In genomic region chr2:141714486-141714885, GRCh38 we compare ENCODE assay signal across 16 cellular contexts.
DNase-seq lines count a peak whose midpoint lies in the region; ATAC-seq and TF ChIP-seq lines count a peak whose summit lies in the region.
"Had no signal": no experiment of that assay in that cellular context is flagged by ENCODE, and none has a peak within 500 bp of the region (broad histone marks: within the 10 kb centered on the region; RNA-seq: fewer than 3 reads in every experiment).

No MANE protein-coding gene starts in this region.

- no peak overlapping the region for H4K8ac ChIP-seq in mesenchymal stem cell (ENCODE audit: low read length)

- peaks cover 9% of the 10 kb centered on the region for H3K4me1 Mint-ChIP-seq in nephron progenitor cell
- H3K4me1 Mint-ChIP-seq in T-helper 2 cell treated with Interferon-gamma antibody and Interleukin-4, amounts not matched to agents 5 μg/mL and 100 μg/mL, for 36 hours (ENCODE audit: low read depth): no peaks in the 10 kb centered on the region
- H3K4me1 Mint-ChIP-seq: CD4-positive, CD25-positive, alpha-beta regulatory T cell; IgD-negative memory B cell had no signal

- WGBS in mesenchymal stem cell: 83% methylated on average over 1 of the region's 1 CpG

- H4K91ac ChIP-seq in mesenchymal stem cell (ENCODE audit: low read length): no peak overlapping the region

- no peak overlapping the region for H3K4me2 ChIP-seq in mesenchymal stem cell (ENCODE audit: low read length, poor library complexity, severe bottlenecking)
- H3K4me2 ChIP-seq: BLaER1 treated with 17β-estradiol and CSF1 and Interleukin-3, amounts not matched to agents 10 nM and 100 nM had no signal

- TF ChIP-seq CTCF in nephron progenitor cell (IDR thresholded peaks at IDR 0.05) (no peak), retinal pigment epithelial cell (conservative IDR thresholded peaks at IDR 0.05; ENCODE audit: low read depth, low read length) (no peak)

- H3K27me3 Mint-ChIP-seq in nephron progenitor cell (ENCODE audit: low read depth, poor library complexity): no peaks in the 10 kb centered on the region
- no peaks in the 10 kb centered on the region for H3K27me3 Mint-ChIP-seq in T-helper 2 cell treated with Interferon-gamma antibody and Interleukin-4, amounts not matched to agents 5 μg/mL and 100 μg/mL, for 36 hours (ENCODE audit: low read depth)
- H3K27me3 Mint-ChIP-seq: CD4-positive, CD25-positive, alpha-beta regulatory T cell; IgD-negative memory B cell had no signal

- H3K36me3 ChIP-seq in mesenchymal stem cell (ENCODE audit: control insufficient read depth in 1 of 2, insufficient read depth in 2 of 2, low read depth in 1 of 2, low read length in 2 of 2): no peaks in the 10 kb centered on the region
- H3K36me3 ChIP-seq: BLaER1 treated with 17β-estradiol and CSF1 and Interleukin-3, amounts not matched to agents 10 nM and 100 nM had no signal

- H3K27me3 ChIP-seq in mesenchymal stem cell (ENCODE audit: control insufficient read depth in 1 of 2, insufficient read depth in 1 of 2, low read length in 2 of 2): no peaks in the 10 kb centered on the region
- H3K27me3 ChIP-seq: BLaER1 treated with 17β-estradiol and CSF1 and Interleukin-3, amounts not matched to agents 10 nM and 100 nM had no signal

- no peak overlapping the region for H2BK5ac ChIP-seq in mesenchymal stem cell (ENCODE audit: low read depth, low read length, poor library complexity, severe bottlenecking)

- no peak overlapping the region for H3K4me3 Mint-ChIP-seq in nephron progenitor cell
- H3K4me3 Mint-ChIP-seq in T-helper 2 cell treated with Interferon-gamma antibody and Interleukin-4, amounts not matched to agents 5 μg/mL and 100 μg/mL, for 36 hours: no peak overlapping the region
- H3K4me3 Mint-ChIP-seq: CD4-positive, CD25-positive, alpha-beta regulatory T cell; IgD-negative memory B cell had no signal

- no peak overlapping the region for H3K18ac ChIP-seq in mesenchymal stem cell (ENCODE audit: low read depth in 1 of 2, low read length in 2 of 2)

- H3K36me3 Mint-ChIP-seq in nephron progenitor cell (ENCODE audit: low read depth): no peaks in the 10 kb centered on the region
- H3K36me3 Mint-ChIP-seq in T-helper 2 cell treated with Interferon-gamma antibody and Interleukin-4, amounts not matched to agents 5 μg/mL and 100 μg/mL, for 36 hours (ENCODE audit: low read depth): no peaks in the 10 kb centered on the region
- H3K36me3 Mint-ChIP-seq: CD4-positive, CD25-positive, alpha-beta regulatory T cell; IgD-negative memory B cell had no signal

- no peak overlapping the region for H2BK15ac ChIP-seq in mesenchymal stem cell (ENCODE audit: low read depth, poor library complexity, severe bottlenecking)

- no peak for ATAC-seq in GM18867 (IDR thresholded peaks at IDR 0.05; ENCODE audit: unreplicated experiment)
- ATAC-seq: HCT116 had no signal

- H3K9me3 ChIP-seq in mesenchymal stem cell (ENCODE audit: control insufficient read depth, low read length): no peaks in the 10 kb centered on the region
- H3K9me3 ChIP-seq: BLaER1 treated with 17β-estradiol and CSF1 and Interleukin-3, amounts not matched to agents 10 nM and 100 nM had no signal

- H2AFZ ChIP-seq in mesenchymal stem cell (ENCODE audit: low read depth, low read length): no peak overlapping the region

- no peak overlapping the region for H2BK12ac ChIP-seq in mesenchymal stem cell (ENCODE audit: low read length in 2 of 2)

- H3K27ac Mint-ChIP-seq in nephron progenitor cell: peak overlapping the region; percentile 86
- no peak overlapping the region for H3K27ac Mint-ChIP-seq in T-helper 2 cell treated with Interferon-gamma antibody and Interleukin-4, amounts not matched to agents 5 μg/mL and 100 μg/mL, for 36 hours
- H3K27ac Mint-ChIP-seq: CD4-positive, CD25-positive, alpha-beta regulatory T cell; IgD-negative memory B cell had no signal

- DNase-seq in astrocyte of the hippocampus (ENCODE audit: low read depth, low spot score) (peak; percentile 35), left kidney (ENCODE audit: low read depth, low spot score) (peak; percentile 76), nephron progenitor cell (peak; percentile 16), retinal pigment epithelial cell (ENCODE audit: low read depth) (peak; percentile 13), NCI-H2196 treated with DMSO at 0.1 percent for 48 hours (lab: John Stamatoyannopoulos, UW; ENCODE audit: unreplicated experiment) (no peak), mesenchymal stem cell (no peak)
- no peak for DNase-seq in T-helper 2 cell treated with Interferon-gamma antibody and Interleukin-4, amounts not matched to agents 5 μg/mL and 100 μg/mL, for 36 hours (ENCODE audit: low spot score)
- DNase-seq: ACHN; CD4-positive, CD25-positive, alpha-beta regulatory T cell; DMS153; DMS79 treated with DMSO at 0.1 percent for 48 hours; GDM1 had no signal

- H3K27ac ChIP-seq in mesenchymal stem cell (ENCODE audit: low read length, poor library complexity, severe bottlenecking): no peak overlapping the region
- H3K27ac ChIP-seq: BLaER1 treated with 17β-estradiol and CSF1 and Interleukin-3, amounts not matched to agents 10 nM and 100 nM had no signal

- no peak overlapping the region for H3K14ac ChIP-seq in mesenchymal stem cell (ENCODE audit: low read length in 2 of 2)

- H3K9me3 Mint-ChIP-seq in nephron progenitor cell: no peaks in the 10 kb centered on the region
- no peaks in the 10 kb centered on the region for H3K9me3 Mint-ChIP-seq in T-helper 2 cell treated with Interferon-gamma antibody and Interleukin-4, amounts not matched to agents 5 μg/mL and 100 μg/mL, for 36 hours

- H2AK5ac ChIP-seq in mesenchymal stem cell (ENCODE audit: low read length, severe bottlenecking): no peak overlapping the region

- H3K4me3 ChIP-seq in retinal pigment epithelial cell (ENCODE audit: low read length) (no peak overlapping the region), mesenchymal stem cell (ENCODE audit: insufficient read depth in 1 of 2, low read depth in 1 of 2, low read length in 2 of 2) (no peak overlapping the region)
- H3K4me3 ChIP-seq: BLaER1 treated with 17β-estradiol and CSF1 and Interleukin-3, amounts not matched to agents 10 nM and 100 nM had no signal

- H3K4ac ChIP-seq in mesenchymal stem cell (ENCODE audit: low read depth in 1 of 2, low read length in 2 of 2): no peak overlapping the region

- no peak overlapping the region for H3K9ac ChIP-seq in mesenchymal stem cell (ENCODE audit: low read length)
- H3K9ac ChIP-seq: BLaER1 treated with 17β-estradiol and CSF1 and Interleukin-3, amounts not matched to agents 10 nM and 100 nM had no signal

- H3K4me1 ChIP-seq in mesenchymal stem cell (ENCODE audit: control insufficient read depth, insufficient read depth, low read depth, low read length): no peaks in the 10 kb centered on the region
- H3K4me1 ChIP-seq: BLaER1 treated with 17β-estradiol and CSF1 and Interleukin-3, amounts not matched to agents 10 nM and 100 nM had no signal

- H3K79me1 ChIP-seq in mesenchymal stem cell (replicated peaks; ENCODE audit: low read length, poor library complexity, severe bottlenecking): no peaks in the 10 kb centered on the region

- no peak overlapping the region for H3K23ac ChIP-seq in mesenchymal stem cell (ENCODE audit: low read length in 2 of 2)

- no peak overlapping the region for H2BK120ac ChIP-seq in mesenchymal stem cell (ENCODE audit: low read depth, low read length)

Comparison
In these comparisons a context has a peak if more than half of its experiments do, and no peak if none do; other contexts are left out.
1. DNase-seq: peak in astrocyte of the hippocampus (single experiment), left kidney (single experiment), nephron progenitor cell (single experiment) and retinal pigment epithelial cell (single experiment); none in NCI-H2196 treated with DMSO at 0.1 percent for 48 hours (single experiment), mesenchymal stem cell (single experiment) and T-helper 2 cell treated with Interferon-gamma antibody and Interleukin-4, amounts not matched to agents 5 μg/mL and 100 μg/mL, for 36 hours (single experiment).